ENCODE assay signal across 17 cellular contexts in genomic region chr7:81008901-81009300, GRCh38.
DNase-seq lines count a peak whose midpoint lies in the region; FAIRE-seq and TF ChIP-seq lines count a peak whose summit lies in the region.
"Had no signal": no experiment of that assay in that cellular context is flagged by ENCODE, and none has a peak within 500 bp of the region (broad histone marks: within the 10 kb centered on the region; RNA-seq: fewer than 3 reads in every experiment).

No MANE protein-coding gene starts in this region.

- POLR2A ChIA-PET in RWPE1 (lab: Yijun Ruan, JAX; ENCODE audit: low non-redundant PET): no interaction called here
- POLR2A ChIA-PET in Caco-2 (lab: Charles Lee): no interaction called here

- H3K36me3 ChIP-seq in bronchial epithelial cell (ENCODE audit: control insufficient read depth, insufficient read depth, low read length): no peaks in the 10 kb centered on the region
- no peaks in the 10 kb centered on the region for H3K36me3 ChIP-seq in keratinocyte (ENCODE audit: control insufficient read depth in 2 of 2, extremely low read depth in 1 of 2, insufficient read depth in 2 of 2, low read length in 2 of 2)
- no peaks in the 10 kb centered on the region for H3K36me3 ChIP-seq in Caco-2 (ENCODE audit: control insufficient read depth, insufficient read depth, low read length)
- H3K36me3 ChIP-seq: BLaER1 treated with 17β-estradiol and CSF1 and Interleukin-3, amounts not matched to agents 10 nM and 100 nM had no signal

- DNase-seq in RWPE1 (ENCODE audit: low spot score) (peak; percentile 22), bronchial epithelial cell (ENCODE audit: low read depth) (peak; percentile 70), keratinocyte (ENCODE audit: low read depth, low spot score) (no peak), posterior vena cava (ENCODE audit: low spot score) (no peak), Caco-2 (no peak)
- no peak for DNase-seq in activated CD4-positive, CD25-positive, alpha-beta regulatory T cell (lab: John Stamatoyannopoulos, UW)
- DNase-seq: CD8-positive, alpha-beta T cell; DMS 273 treated with DMSO at 0.1 percent for 48 hours; DMS53; DND-41; EL; H9 had no signal

- no peaks in the 10 kb centered on the region for H3K27me3 Mint-ChIP-seq in Caco-2 (ENCODE audit: insufficient read depth, unreplicated experiment)
- H3K27me3 Mint-ChIP-seq: B cell had no signal

- no peak overlapping the region for H2AFZ ChIP-seq in keratinocyte (ENCODE audit: control insufficient read depth, low read length)

- no TSS peak for BruUV-seq in Caco-2 (replicated peaks; lab: Mats Ljungman, UMichigan)

- no peak overlapping the region for H3K27ac ChIP-seq in RWPE1
- no peak overlapping the region for H3K27ac ChIP-seq in keratinocyte (ENCODE audit: control insufficient read depth, insufficient read depth, low read length)
- H3K27ac ChIP-seq: BLaER1 treated with 17β-estradiol and CSF1 and Interleukin-3, amounts not matched to agents 10 nM and 100 nM had no signal

- no peaks in the 10 kb centered on the region for H3K9me3 Mint-ChIP-seq in Caco-2 (ENCODE audit: unreplicated experiment)

- TF ChIP-seq CTCF in RWPE1 (conservative IDR thresholded peaks at IDR 0.05; ENCODE audit: low read depth) (no peak), bronchial epithelial cell (IDR thresholded peaks at IDR 0.05; ENCODE audit: insufficient read depth, low read length, severe bottlenecking) (no peak), keratinocyte (optimal IDR thresholded peaks at IDR 0.05 in 1 of 3, IDR thresholded peaks at IDR 0.05 in 1 of 3, conservative IDR thresholded peaks at IDR 0.05 in 1 of 3; ENCODE audit: extremely low read depth in 1 of 3, insufficient read depth in 2 of 3, low read length in 3 of 3) (no peak), Caco-2 (IDR thresholded peaks at IDR 0.05; ENCODE audit: insufficient read depth in 1 of 2, low read depth in 1 of 2, low read length in 1 of 2, severe bottlenecking in 1 of 2, unreplicated experiment in 1 of 2) (no peak)

- no peak overlapping the region for H3K27ac Mint-ChIP-seq in Caco-2 (ENCODE audit: unreplicated experiment)
- H3K27ac Mint-ChIP-seq: B cell; CD8-positive, alpha-beta T cell; H9 had no signal

- intact Hi-C loops in posterior vena cava (cut with DNase I) (no loop called here), Caco-2 (cut with micrococcal nuclease; ENCODE audit: unreplicated experiment) (no loop called here)

- no peak overlapping the region for H3K4me3 Mint-ChIP-seq in Caco-2 (ENCODE audit: unreplicated experiment)
- H3K4me3 Mint-ChIP-seq: B cell; CD8-positive, alpha-beta T cell; H9 had no signal

- CTCF ChIA-PET in RWPE1 (lab: Yijun Ruan, JAX): no interaction called here
- CTCF ChIA-PET in Caco-2 (lab: Charles Lee): no interaction called here

- H3K36me3 Mint-ChIP-seq in Caco-2 (ENCODE audit: insufficient read depth, unreplicated experiment): no peaks in the 10 kb centered on the region
- H3K36me3 Mint-ChIP-seq: CD8-positive, alpha-beta T cell had no signal

- FAIRE-seq in bronchial epithelial cell (lab: Jason Lieb, UNC) (no peak), keratinocyte (lab: Jason Lieb, UNC) (peak; percentile 34)
- FAIRE-seq: GM12878, H1, HepG2 had no signal

- no peak overlapping the region for H3K9ac ChIP-seq in keratinocyte (ENCODE audit: control insufficient read depth, extremely low read depth, insufficient read depth, low read length)
- H3K9ac ChIP-seq: BLaER1 treated with 17β-estradiol and CSF1 and Interleukin-3, amounts not matched to agents 10 nM and 100 nM had no signal

- H3K4me3 ChIP-seq in bronchial epithelial cell (ENCODE audit: low read depth, low read length) (no peak overlapping the region), keratinocyte (ENCODE audit: control insufficient read depth in 2 of 3, extremely low read depth in 1 of 3, insufficient read depth in 2 of 3, low read depth in 1 of 3, low read length in 3 of 3) (no peak overlapping the region), Caco-2 (ENCODE audit: low read depth, low read length) (no peak overlapping the region)
- H3K4me3 ChIP-seq: BLaER1 treated with 17β-estradiol and CSF1 and Interleukin-3, amounts not matched to agents 10 nM and 100 nM; GM12878 had no signal

- dilution Hi-C loops in keratinocyte (cut with MboI; ENCODE audit: extremely low pct_ligation_motif_present, low sequenced_read_pairs): no loop called here

- H3K27me3 ChIP-seq in bronchial epithelial cell (ENCODE audit: control insufficient read depth, insufficient read depth, low read length): no peaks in the 10 kb centered on the region
- H3K27me3 ChIP-seq in keratinocyte (ENCODE audit: control insufficient read depth, extremely low read depth, insufficient read depth, low read length): no peaks in the 10 kb centered on the region
- H3K27me3 ChIP-seq in Caco-2 (replicated peaks; ENCODE audit: control insufficient read depth, insufficient read depth, low read length): no peaks in the 10 kb centered on the region
- H3K27me3 ChIP-seq: BLaER1 treated with 17β-estradiol and CSF1 and Interleukin-3, amounts not matched to agents 10 nM and 100 nM had no signal

- no peaks in the 10 kb centered on the region for H3K79me2 ChIP-seq in keratinocyte (ENCODE audit: control insufficient read depth, insufficient read depth, low read length)

- H3K4me1 ChIP-seq in keratinocyte (ENCODE audit: control insufficient read depth, extremely low read depth, insufficient read depth, low read length): peaks cover 14% of the 10 kb centered on the region
- 0 out of 2 replicates have a peak, but pooled peaks cover 6% of the 10 kb centered on the region for H3K4me1 ChIP-seq in Caco-2
- H3K4me1 ChIP-seq: BLaER1 treated with 17β-estradiol and CSF1 and Interleukin-3, amounts not matched to agents 10 nM and 100 nM had no signal

- H3K4me2 ChIP-seq in keratinocyte (ENCODE audit: control insufficient read depth, extremely low read depth, insufficient read depth, low read depth, low read length): no peak overlapping the region
- H3K4me2 ChIP-seq: BLaER1 treated with 17β-estradiol and CSF1 and Interleukin-3, amounts not matched to agents 10 nM and 100 nM had no signal

- no peaks in the 10 kb centered on the region for H4K20me1 ChIP-seq in keratinocyte (ENCODE audit: control insufficient read depth, extremely low read depth, insufficient read depth, low read length)
- H4K20me1 ChIP-seq: BLaER1 treated with 17β-estradiol and CSF1 and Interleukin-3, amounts not matched to agents 10 nM and 100 nM had no signal

- H3K9me3 ChIP-seq in keratinocyte (ENCODE audit: control insufficient read depth, low read depth, low read length) (no peaks in the 10 kb centered on the region), Caco-2 (peaks cover 8% of the 10 kb centered on the region; the same call in 1 of the 2 replicates)
- H3K9me3 ChIP-seq: BLaER1 treated with 17β-estradiol and CSF1 and Interleukin-3, amounts not matched to agents 10 nM and 100 nM had no signal

- H3K9me1 ChIP-seq in keratinocyte (ENCODE audit: control insufficient read depth, extremely low read depth, insufficient read depth, low read length): no peaks in the 10 kb centered on the region

- H3K4me1 Mint-ChIP-seq in Caco-2 (ENCODE audit: low read depth, unreplicated experiment): peaks cover 7% of the 10 kb centered on the region
- H3K4me1 Mint-ChIP-seq: B cell had no signal

Comparison
In these comparisons a context has a peak if more than half of its experiments do, and no peak if none do; other contexts are left out.
1. DNase-seq: peak in RWPE1 (single experiment) and bronchial epithelial cell (single experiment); none in keratinocyte (single experiment), posterior vena cava (single experiment), Caco-2 (0 of 2) and activated CD4-positive, CD25-positive, alpha-beta regulatory T cell (0 of 4).